In the genomic region with DNA sequence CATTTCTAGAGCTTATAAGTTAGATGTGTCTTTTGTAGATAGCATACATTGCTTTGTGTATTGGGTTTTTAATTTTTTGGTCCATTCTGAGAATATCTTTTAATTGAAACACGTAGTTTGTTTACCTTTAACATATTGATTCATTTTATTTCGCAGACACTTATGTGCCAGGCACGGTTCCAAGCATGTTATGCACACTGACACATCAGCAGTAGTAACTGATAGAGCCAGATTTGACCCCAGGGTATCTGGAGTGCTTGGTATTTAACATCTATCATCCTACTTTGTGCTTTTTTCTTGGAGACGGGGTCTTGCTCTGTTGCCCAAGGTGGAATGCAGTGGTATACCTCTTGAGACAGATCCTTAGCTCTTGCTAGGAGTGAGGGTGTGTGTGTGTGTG, we compare ENCODE assay signal across 25 cellular contexts.
DNase-seq lines count a peak whose midpoint lies in the region; ATAC-seq, FAIRE-seq and TF ChIP-seq lines count a peak whose summit lies in the region.
"Had no signal": no experiment of that assay in that cellular context is flagged by ENCODE, and none has a peak within 500 bp of the region (broad histone marks: within the 10 kb centered on the region; RNA-seq: fewer than 3 reads in every experiment).

No MANE protein-coding gene starts in this region.

- no peak overlapping the region for H2AFZ ChIP-seq in neural progenitor cell (replicated peaks)

- POLR2A ChIA-PET in activated naive CD8-positive, alpha-beta T cell treated with anti-CD3 and anti-CD28 coated beads, Interleukin-2, amount 10 ng/mL, durations not matched to agents 7 days and 5 days (lab: Charles Lee): interaction anchor here (1.7 kb wide), 1 partner anchor 16 kb away, joined by 4 read pairs; no protein-coding TSS in a partner anchor

- H3K36me3 Mint-ChIP-seq in activated T-cell treated with anti-CD3 and anti-CD28 coated beads, Interleukin-2, amount 50 U/mL, for 24 hours (ENCODE audit: low read depth): peaks cover 94% of the 10 kb centered on the region
- H3K36me3 Mint-ChIP-seq in activated naive CD8-positive, alpha-beta T cell treated with anti-CD3 and anti-CD28 coated beads, Interleukin-2, amount 10 ng/mL, durations not matched to agents 7 days and 5 days: peaks cover 56% of the 10 kb centered on the region
- peaks cover 18% of the 10 kb centered on the region for H3K36me3 Mint-ChIP-seq in neural progenitor cell

- H3K9ac ChIP-seq in neural progenitor cell: no peak overlapping the region
- H3K9ac ChIP-seq: BLaER1 had no signal

- H3K4me1 ChIP-seq in neural progenitor cell: peaks cover 3% of the 10 kb centered on the region
- H3K4me1 ChIP-seq: BLaER1, colonic mucosa had no signal

- H3K4me3 ChIP-seq in neural progenitor cell: no peak overlapping the region
- H3K4me3 ChIP-seq: adrenal gland, BLaER1, colonic mucosa, ovary, right atrium auricular region, spleen had no signal

- H3K27me3 ChIP-seq in neural progenitor cell: no peaks in the 10 kb centered on the region
- H3K27me3 ChIP-seq: adrenal gland, BLaER1, colonic mucosa, ovary, right atrium auricular region, spleen had no signal

- no peak for FAIRE-seq in GM12892 (lab: Jason Lieb, UNC)
- FAIRE-seq: GM18507, H1, RCC 7860 had no signal

- ATAC-seq in activated naive CD8-positive, alpha-beta T cell treated with anti-CD3 and anti-CD28 coated beads, Interleukin-2, amount 10 ng/mL, durations not matched to agents 7 days and 5 days (ENCODE audit: low read depth): no peak
- no peak for ATAC-seq in GM18519 (IDR thresholded peaks at IDR 0.05; ENCODE audit: low FRiP score, unreplicated experiment)

- peak; percentile 22; the same call in 1 of the 2 replicates for TF ChIP-seq POLR2A in GM12892 (IDR thresholded peaks at IDR 0.05; ENCODE audit: low read depth, low read length)

- no peaks in the 10 kb centered on the region for H3F3A ChIP-seq in neural progenitor cell (ENCODE audit: low read depth)

- no peak overlapping the region for H3K4me3 Mint-ChIP-seq in activated T-cell treated with anti-CD3 and anti-CD28 coated beads, Interleukin-2, amount 50 U/mL, for 24 hours
- no peak overlapping the region for H3K4me3 Mint-ChIP-seq in activated naive CD8-positive, alpha-beta T cell treated with anti-CD3 and anti-CD28 coated beads, Interleukin-2, amount 10 ng/mL, durations not matched to agents 7 days and 5 days
- no peak overlapping the region for H3K4me3 Mint-ChIP-seq in neural progenitor cell
- H3K4me3 Mint-ChIP-seq: activated T-helper 1 cell treated with anti-CD3 and anti-CD28 coated beads, Interleukin-12 subunit alpha, Interleukin-12 subunit beta, Interleukin-2, Interleukin-4 antibody, amounts not matched to agents 30 ng/mL and 10 ng/mL and 1 ng/mL, durations not matched to agents 14 hours and 24 hours and 36 hours; endodermal cell had no signal

- no peaks in the 10 kb centered on the region for H3K9me3 ChIP-seq in neural progenitor cell (ENCODE audit: low read depth)
- H3K9me3 ChIP-seq: adrenal gland, BLaER1, colonic mucosa, ovary, right atrium auricular region, spleen had no signal

- TF ChIP-seq CTCF in neural progenitor cell (IDR thresholded peaks at IDR 0.05): no peak

- no peaks in the 10 kb centered on the region for H3K27me3 Mint-ChIP-seq in activated T-cell treated with anti-CD3 and anti-CD28 coated beads, Interleukin-2, amount 50 U/mL, for 24 hours
- no peaks in the 10 kb centered on the region for H3K27me3 Mint-ChIP-seq in activated naive CD8-positive, alpha-beta T cell treated with anti-CD3 and anti-CD28 coated beads, Interleukin-2, amount 10 ng/mL, durations not matched to agents 7 days and 5 days
- H3K27me3 Mint-ChIP-seq in neural progenitor cell (ENCODE audit: insufficient read depth, low read depth): peaks cover 4% of the 10 kb centered on the region

- DNase-seq in activated T-cell treated with anti-CD3 and anti-CD28 coated beads, Interleukin-2, amount 50 U/mL, for 24 hours: no peak
- DNase-seq in activated T-cell treated with anti-CD3 and anti-CD28 coated beads, Interleukin-2, amount 50 U/mL, for 48 hours: no peak
- DNase-seq in GM12892 (ENCODE audit: insufficient read length): no peak
- DNase-seq in activated naive CD8-positive, alpha-beta T cell treated with anti-CD3 and anti-CD28 coated beads, Interleukin-2, amount 10 ng/mL, durations not matched to agents 7 days and 5 days: no peak
- no peak for DNase-seq in neural progenitor cell (ENCODE audit: low spot score)
- DNase-seq in NCI-H2029 treated with DMSO at 0.1 percent for 48 hours (lab: John Stamatoyannopoulos, UW): no peak
- no peak for DNase-seq in DMS153 treated with DMSO at 0.1 percent for 48 hours (lab: John Stamatoyannopoulos, UW; ENCODE audit: unreplicated experiment)
- DNase-seq: adrenal gland; colonic mucosa; endodermal cell; NCI-H1105 treated with DMSO at 0.1 percent for 48 hours; NCI-H2107; NCI-H510A treated with DMSO at 0.1 percent for 48 hours; ovary; spleen; stimulated activated CD4-positive, alpha-beta T cell treated with anti-CD3 and anti-CD28 coated beads, Interleukin-4, amount 100 ng/mL, for 1 hour; WERI-Rb-1 had no signal

- no peaks in the 10 kb centered on the region for H3K9me3 Mint-ChIP-seq in activated T-cell treated with anti-CD3 and anti-CD28 coated beads, Interleukin-2, amount 50 U/mL, for 24 hours
- H3K9me3 Mint-ChIP-seq in activated naive CD8-positive, alpha-beta T cell treated with anti-CD3 and anti-CD28 coated beads, Interleukin-2, amount 10 ng/mL, durations not matched to agents 7 days and 5 days: no peaks in the 10 kb centered on the region
- H3K9me3 Mint-ChIP-seq in neural progenitor cell: no peaks in the 10 kb centered on the region
- H3K9me3 Mint-ChIP-seq: activated T-helper 1 cell treated with anti-CD3 and anti-CD28 coated beads, Interleukin-12 subunit alpha, Interleukin-12 subunit beta, Interleukin-2, Interleukin-4 antibody, amounts not matched to agents 30 ng/mL and 10 ng/mL and 1 ng/mL, durations not matched to agents 14 hours and 24 hours and 36 hours had no signal

- H3K36me3 ChIP-seq in neural progenitor cell: no peaks in the 10 kb centered on the region
- H3K36me3 ChIP-seq: colonic mucosa, ovary had no signal

- H3K4me1 Mint-ChIP-seq in activated T-cell treated with anti-CD3 and anti-CD28 coated beads, Interleukin-2, amount 50 U/mL, for 24 hours (ENCODE audit: low read depth): peaks cover 45% of the 10 kb centered on the region
- peaks cover 21% of the 10 kb centered on the region for H3K4me1 Mint-ChIP-seq in activated naive CD8-positive, alpha-beta T cell treated with anti-CD3 and anti-CD28 coated beads, Interleukin-2, amount 10 ng/mL, durations not matched to agents 7 days and 5 days
- H3K4me1 Mint-ChIP-seq in neural progenitor cell: peaks cover 16% of the 10 kb centered on the region
- H3K4me1 Mint-ChIP-seq: endodermal cell had no signal

- no peaks in the 10 kb centered on the region for H3K79me2 ChIP-seq in neural progenitor cell (ENCODE audit: low read depth)

- H3K4me2 ChIP-seq in neural progenitor cell: no peak overlapping the region
- H3K4me2 ChIP-seq: BLaER1 had no signal

- no peak overlapping the region for H3K27ac ChIP-seq in neural progenitor cell
- H3K27ac ChIP-seq: adrenal gland, BLaER1, colonic mucosa, HL-60, ovary, right atrium auricular region, spleen, WERI-Rb-1 had no signal

- H3K27ac Mint-ChIP-seq in activated T-cell treated with anti-CD3 and anti-CD28 coated beads, Interleukin-2, amount 50 U/mL, for 24 hours: peak overlapping the region; percentile 80
- peak overlapping the region; percentile 30 for H3K27ac Mint-ChIP-seq in activated naive CD8-positive, alpha-beta T cell treated with anti-CD3 and anti-CD28 coated beads, Interleukin-2, amount 10 ng/mL, durations not matched to agents 7 days and 5 days
- peak overlapping the region; percentile 4 for H3K27ac Mint-ChIP-seq in neural progenitor cell
- H3K27ac Mint-ChIP-seq: activated T-helper 1 cell treated with anti-CD3 and anti-CD28 coated beads, Interleukin-12 subunit alpha, Interleukin-12 subunit beta, Interleukin-2, Interleukin-4 antibody, amounts not matched to agents 30 ng/mL and 10 ng/mL and 1 ng/mL, durations not matched to agents 14 hours and 24 hours and 36 hours; endodermal cell had no signal

- no peaks in the 10 kb centered on the region for H4K20me1 ChIP-seq in neural progenitor cell (ENCODE audit: low read depth)
- H4K20me1 ChIP-seq: BLaER1 had no signal

Comparison
In these comparisons a context has a peak if more than half of its experiments do, and no peak if none do; other contexts are left out.
1. H3K27ac Mint-ChIP-seq: peak in every context shown above with its lines; median percentile 80 in activated T-cell treated with anti-CD3 and anti-CD28 coated beads, Interleukin-2, amount 50 U/mL, for 24 hours; 30 in activated naive CD8-positive, alpha-beta T cell treated with anti-CD3 and anti-CD28 coated beads, Interleukin-2, amount 10 ng/mL, durations not matched to agents 7 days and 5 days; 4 in neural progenitor cell.